8 cellular contexts compared by ENCODE assay signal in the genomic region with DNA sequence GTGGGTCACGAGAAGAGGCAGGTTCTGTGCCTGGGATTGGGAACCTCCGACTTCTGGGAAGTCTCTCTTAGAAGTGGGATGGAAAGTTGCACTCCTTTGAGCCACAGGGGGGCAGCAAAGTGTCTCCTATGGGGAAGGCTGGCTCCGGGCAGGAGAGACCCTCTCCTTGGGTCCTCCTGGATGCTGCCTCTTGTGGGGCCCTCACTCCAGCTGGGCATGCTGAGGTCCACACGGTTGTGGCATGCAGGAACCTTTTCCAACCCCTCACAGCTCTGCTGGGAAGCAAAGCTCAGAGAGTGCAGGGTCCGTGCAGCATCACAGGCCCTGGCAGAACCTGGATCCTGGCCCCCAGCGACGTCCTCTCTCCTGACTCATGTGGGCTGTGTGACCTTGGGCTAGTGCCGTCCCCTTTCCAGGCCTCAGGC. TPM values are rescaled to one million over a fixed set of nuclear protein-coding genes. Genes with fewer than 3 reads are reported as not detected.
A peak's percentile ranks its signal among the peaks of the same experiment; 100 is the strongest.
DNase-seq lines count a peak whose midpoint lies in the region; ATAC-seq and TF ChIP-seq lines count a peak whose summit lies in the region.

No MANE protein-coding gene starts in this region.

- CTCF ChIA-PET in T-cell (lab: Charles Lee), result no interaction called here

- H3K4me3 Mint-ChIP-seq in glutamatergic neuron (ENCODE audit: unreplicated experiment), result no peak overlapping the region
- no peak overlapping the region for H3K4me3 Mint-ChIP-seq in stimulated activated memory B cell treated with anti-CD40 and anti-IgM and Interleukin-4, amounts not matched to agents 10 μg/mL and 1 μg/mL and 100 μg/mL, for 72 hours
- no peak overlapping the region for H3K4me3 Mint-ChIP-seq in T-cell

- peak; percentile 49 for DNase-seq in DMS114 treated with DMSO at 0.1 percent for 48 hours (lab: John Stamatoyannopoulos, UW; ENCODE audit: unreplicated experiment)
- peak; percentile 73 for DNase-seq in HuH-7 (ENCODE audit: low spot score)
- DNase-seq in SJCRH30, result peak; percentile 63 to 72
- peak; percentile 86 for DNase-seq in glutamatergic neuron
- DNase-seq in stimulated activated CD8-positive, alpha-beta memory T cell treated with anti-CD3 and anti-CD28 coated beads, Interleukin-4, amount 100 ng/mL, for 48 hours, result peak; percentile 44
- DNase-seq in T-cell, result no peak
- DNase-seq in T1000 (lab: John Stamatoyannopoulos, UW), result no peak

- H3K36me3 Mint-ChIP-seq in glutamatergic neuron (ENCODE audit: unreplicated experiment), result no peaks in the 10 kb centered on the region
- H3K36me3 Mint-ChIP-seq in stimulated activated memory B cell treated with anti-CD40 and anti-IgM and Interleukin-4, amounts not matched to agents 10 μg/mL and 1 μg/mL and 100 μg/mL, for 72 hours, result no peaks in the 10 kb centered on the region
- H3K36me3 Mint-ChIP-seq in T-cell, result no peaks in the 10 kb centered on the region

- no peaks in the 10 kb centered on the region for H3K9me3 Mint-ChIP-seq in glutamatergic neuron (ENCODE audit: unreplicated experiment)
- H3K9me3 Mint-ChIP-seq in stimulated activated memory B cell treated with anti-CD40 and anti-IgM and Interleukin-4, amounts not matched to agents 10 μg/mL and 1 μg/mL and 100 μg/mL, for 72 hours, result no peaks in the 10 kb centered on the region
- no peaks in the 10 kb centered on the region for H3K9me3 Mint-ChIP-seq in T-cell

- no peaks in the 10 kb centered on the region for H3K9me3 ChIP-seq in SJCRH30 (replicated peaks)

- H3K4me1 ChIP-seq in SJCRH30, result no peaks in the 10 kb centered on the region

- H3K27me3 Mint-ChIP-seq in glutamatergic neuron (ENCODE audit: unreplicated experiment) (no peaks in the 10 kb centered on the region), T-cell (peaks cover 9 to 19% of the 10 kb centered on the region in 2 donors)
- H3K27me3 Mint-ChIP-seq in stimulated activated memory B cell treated with anti-CD40 and anti-IgM and Interleukin-4, amounts not matched to agents 10 μg/mL and 1 μg/mL and 100 μg/mL, for 72 hours, result no peaks in the 10 kb centered on the region

- POLR2A ChIA-PET in T-cell (lab: Charles Lee), result no interaction called here

- no peak for ATAC-seq in stimulated activated memory B cell treated with anti-CD40 and anti-IgM and Interleukin-4, amounts not matched to agents 10 μg/mL and 1 μg/mL and 100 μg/mL, for 72 hours
- no peak for ATAC-seq in T-cell (replicated peaks in 1 of 4)

- no peaks in the 10 kb centered on the region for H3K36me3 ChIP-seq in SJCRH30

- H3K27me3 ChIP-seq in SJCRH30, result peaks cover 4% of the 10 kb centered on the region; the same call in 1 of the 2 replicates

- no peaks in the 10 kb centered on the region for H3K4me1 Mint-ChIP-seq in glutamatergic neuron (ENCODE audit: low read depth, unreplicated experiment)
- no peaks in the 10 kb centered on the region for H3K4me1 Mint-ChIP-seq in stimulated activated memory B cell treated with anti-CD40 and anti-IgM and Interleukin-4, amounts not matched to agents 10 μg/mL and 1 μg/mL and 100 μg/mL, for 72 hours
- no peaks in the 10 kb centered on the region for H3K4me1 Mint-ChIP-seq in T-cell

- peak; percentile 78 for TF ChIP-seq CTCF in glutamatergic neuron (IDR thresholded peaks at IDR 0.05; ENCODE audit: partially characterized antibody, unreplicated experiment)

- no peak overlapping the region for H3K27ac ChIP-seq in SJCRH30

- no peak overlapping the region for H3K27ac Mint-ChIP-seq in glutamatergic neuron (ENCODE audit: unreplicated experiment)
- no peak overlapping the region for H3K27ac Mint-ChIP-seq in stimulated activated memory B cell treated with anti-CD40 and anti-IgM and Interleukin-4, amounts not matched to agents 10 μg/mL and 1 μg/mL and 100 μg/mL, for 72 hours
- no peak overlapping the region for H3K27ac Mint-ChIP-seq in T-cell

- H3K4me3 ChIP-seq in SJCRH30, result no peak overlapping the region

RNA-seq across cellular contexts. Expression of a gene that starts 17.4 kb away (rescaled TPM):
- total RNA-seq in SJCRH30 (2014; rRNA removed; shearing (Covaris generic)), result 1.5 and 1.9 TPM in 2 replicates
- total RNA-seq in glutamatergic neuron (ENCODE audit: unreplicated experiment), result 0.74 TPM
- total RNA-seq in T-cell, result 1 to 10 TPM in 1 of 5 donors, under 1 TPM in 3, not detected in 1; 0.19 to 2.3 (median 0.44) TPM

RNA-seq across cellular contexts. Expression of a gene that starts 32.1 kb away (rescaled TPM):
- total RNA-seq in SJCRH30 (2014; rRNA removed; shearing (Covaris generic)), result not detected in 2 replicates
- total RNA-seq in glutamatergic neuron (ENCODE audit: unreplicated experiment) (3.1 TPM), T-cell (not detected)

RNA-seq across cellular contexts. Expression of a gene that starts 35.9 kb away (rescaled TPM):
- not detected in 2 replicates for total RNA-seq in SJCRH30 (2014; rRNA removed; shearing (Covaris generic))
- not detected for total RNA-seq in glutamatergic neuron (ENCODE audit: unreplicated experiment)
- under 1 TPM in 2 of 5 donors, not detected in 3; 0.18 to 0.26 TPM for total RNA-seq in T-cell

Comparison
In these comparisons a context has a peak if more than half of its experiments do, and no peak if none do; other contexts are left out.
1. DNase-seq: peak in DMS114 treated with DMSO at 0.1 percent for 48 hours (single experiment), HuH-7 (single experiment), SJCRH30 (2 of 2), glutamatergic neuron (single experiment) and stimulated activated CD8-positive, alpha-beta memory T cell treated with anti-CD3 and anti-CD28 coated beads, Interleukin-4, amount 100 ng/mL, for 48 hours (single experiment); none in T-cell (0 of 34) and T1000 (single experiment).